In the genomic region with DNA sequence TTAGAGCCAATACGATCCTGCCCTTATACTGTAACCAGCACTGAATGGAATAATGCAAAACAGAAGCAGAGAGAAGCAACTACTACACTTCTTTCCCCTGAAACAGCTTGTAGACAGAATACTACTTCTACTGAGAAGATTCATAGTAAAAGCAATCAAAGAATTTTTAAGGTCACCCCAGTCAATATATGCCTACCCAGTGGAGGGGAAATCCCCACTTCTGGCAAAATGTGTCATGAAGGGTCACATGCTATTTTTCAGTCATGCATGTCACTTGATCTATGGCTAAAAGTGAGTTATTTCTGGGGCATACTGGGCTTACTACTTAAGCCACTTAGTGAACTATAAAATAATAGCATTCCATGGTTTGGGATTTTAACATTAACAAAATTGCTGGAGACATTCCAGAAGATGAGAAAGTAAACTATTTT, we compare ENCODE assay signal across 9 cellular contexts. TPM values are rescaled to one million over a fixed set of nuclear protein-coding genes. Genes with fewer than 3 reads are reported as not detected.
DNase-seq lines count a peak whose midpoint lies in the region; ATAC-seq and TF ChIP-seq lines count a peak whose summit lies in the region.
"Had no signal": no experiment of that assay in that cellular context is flagged by ENCODE, and none has a peak within 500 bp of the region (broad histone marks: within the 10 kb centered on the region; RNA-seq: fewer than 3 reads in every experiment).

No MANE protein-coding gene starts in this region.

- H3K27ac Mint-ChIP-seq in activated T-cell treated with anti-CD3 and anti-CD28 coated beads, Interleukin-2, amount 50 U/mL, for 72 hours, result peak overlapping the region; percentile 95
- no peak overlapping the region for H3K27ac Mint-ChIP-seq in glutamatergic neuron (ENCODE audit: unreplicated experiment)

- ATAC-seq in GM18870 (IDR thresholded peaks at IDR 0.05; ENCODE audit: unreplicated experiment) (peak; percentile 76), HG02678 (IDR thresholded peaks at IDR 0.05; ENCODE audit: unreplicated experiment) (peak; percentile 80)
- ATAC-seq in activated T-cell treated with anti-CD3 and anti-CD28 coated beads, Interleukin-2, amount 50 U/mL, for 72 hours (replicated peaks in 1 of 2), result peak; percentile 86 to 87

- H3K27ac ChIP-seq in skin epidermis (peak overlapping the region in 18 of 21 experiments; percentile 3 to 78 (median 58)), coronary artery (no peak overlapping the region)

- no peaks in the 10 kb centered on the region for H3K9me3 Mint-ChIP-seq in activated T-cell treated with anti-CD3 and anti-CD28 coated beads, Interleukin-2, amount 50 U/mL, for 72 hours
- no peaks in the 10 kb centered on the region for H3K9me3 Mint-ChIP-seq in glutamatergic neuron (ENCODE audit: unreplicated experiment)
- H3K9me3 Mint-ChIP-seq: central memory CD8-positive, alpha-beta T cell had no signal

- TF ChIP-seq CTCF in glutamatergic neuron (IDR thresholded peaks at IDR 0.05; ENCODE audit: partially characterized antibody, unreplicated experiment), result no peak
- TF ChIP-seq CTCF in coronary artery (IDR thresholded peaks at IDR 0.05), result no peak

- H3K4me3 ChIP-seq in skin epidermis (no peak overlapping the region), coronary artery (no peak overlapping the region)

- H3K36me3 Mint-ChIP-seq in activated T-cell treated with anti-CD3 and anti-CD28 coated beads, Interleukin-2, amount 50 U/mL, for 72 hours (ENCODE audit: insufficient read depth in 2 of 2), result peaks cover 7 to 41% of the 10 kb centered on the region in 2 donors
- no peaks in the 10 kb centered on the region for H3K36me3 Mint-ChIP-seq in glutamatergic neuron (ENCODE audit: unreplicated experiment)

- peak; percentile 66 to 70 for DNase-seq in activated T-cell treated with anti-CD3 and anti-CD28 coated beads, Interleukin-2, amount 50 U/mL, for 72 hours
- DNase-seq in NCI-H510A treated with DMSO at 0.1 percent for 48 hours (lab: John Stamatoyannopoulos, UW) (no peak), glutamatergic neuron (no peak), coronary artery (ENCODE audit: low spot score) (no peak)
- DNase-seq: Kasumi-1 had no signal

- peaks cover 45% of the 10 kb centered on the region for H3K4me1 Mint-ChIP-seq in activated T-cell treated with anti-CD3 and anti-CD28 coated beads, Interleukin-2, amount 50 U/mL, for 72 hours (ENCODE audit: low read depth)
- H3K4me1 Mint-ChIP-seq in glutamatergic neuron (ENCODE audit: low read depth, unreplicated experiment), result no peaks in the 10 kb centered on the region
- H3K4me1 Mint-ChIP-seq: central memory CD8-positive, alpha-beta T cell had no signal

- H3K27me3 Mint-ChIP-seq in activated T-cell treated with anti-CD3 and anti-CD28 coated beads, Interleukin-2, amount 50 U/mL, for 72 hours (ENCODE audit: low read depth), result no peaks in the 10 kb centered on the region
- no peaks in the 10 kb centered on the region for H3K27me3 Mint-ChIP-seq in glutamatergic neuron (ENCODE audit: unreplicated experiment)
- H3K27me3 Mint-ChIP-seq: central memory CD8-positive, alpha-beta T cell had no signal

- peak overlapping the region; percentile 68 to 69 for H3K4me3 Mint-ChIP-seq in activated T-cell treated with anti-CD3 and anti-CD28 coated beads, Interleukin-2, amount 50 U/mL, for 72 hours
- no peak overlapping the region for H3K4me3 Mint-ChIP-seq in glutamatergic neuron (ENCODE audit: unreplicated experiment)
- H3K4me3 Mint-ChIP-seq: central memory CD8-positive, alpha-beta T cell had no signal

RNA-seq across cellular contexts. Expression of gene IRF5, which starts 25.6 kb away (rescaled TPM):
- 10 to 100 TPM; 23.1 to 30.3 TPM for total RNA-seq in activated T-cell treated with anti-CD3 and anti-CD28 coated beads, Interleukin-2, amount 50 U/mL, for 72 hours
- not detected for total RNA-seq in glutamatergic neuron (ENCODE audit: unreplicated experiment)

RNA-seq across cellular contexts. Expression of gene KCP, which starts 52.8 kb away (rescaled TPM):
- total RNA-seq in activated T-cell treated with anti-CD3 and anti-CD28 coated beads, Interleukin-2, amount 50 U/mL, for 72 hours, result under 1 TPM in 1 of 2 donors, not detected in 1; 0.21 TPM
- 2.2 TPM for total RNA-seq in glutamatergic neuron (ENCODE audit: unreplicated experiment)

Comparison
In these comparisons a context has a peak if more than half of its experiments do, and no peak if none do; other contexts are left out.
1. DNase-seq: peak in activated T-cell treated with anti-CD3 and anti-CD28 coated beads, Interleukin-2, amount 50 U/mL, for 72 hours (2 of 2); none in NCI-H510A treated with DMSO at 0.1 percent for 48 hours (single experiment), glutamatergic neuron (single experiment) and coronary artery (single experiment).
2. H3K27ac ChIP-seq: peak in skin epidermis (18 of 21); none in coronary artery (0 of 2).
3. RNA of gene IRF5, which starts 25.6 kb away (total RNA-seq): 23.1 to 30.3 TPM in activated T-cell treated with anti-CD3 and anti-CD28 coated beads, Interleukin-2, amount 50 U/mL, for 72 hours; not detected in glutamatergic neuron (single experiment); every median in the first group is over 10 times any median in the second.
4. Peak in every context shown above with its lines, with median percentiles within 50 percentile points of each other: ATAC-seq.